Comparison of ENCODE assay signal across 17 cellular contexts in genomic region chr4:27009539-27009938, GRCh38.
DNase-seq lines count a peak whose midpoint lies in the region; ATAC-seq, FAIRE-seq and TF ChIP-seq lines count a peak whose summit lies in the region.
"Had no signal": no experiment of that assay in that cellular context is flagged by ENCODE, and none has a peak within 500 bp of the region (broad histone marks: within the 10 kb centered on the region; RNA-seq: fewer than 3 reads in every experiment).

No MANE protein-coding gene starts in this region.

- peak; percentile 59 for ATAC-seq in PC-3
- no peak for ATAC-seq in GM19467 (IDR thresholded peaks at IDR 0.05; ENCODE audit: unreplicated experiment)

- peaks cover 61% of the 10 kb centered on the region for H3K4me1 ChIP-seq in PC-3 (ENCODE audit: insufficient read depth, low read length)
- no peaks in the 10 kb centered on the region for H3K4me1 ChIP-seq in smooth muscle cell (ENCODE audit: low read depth)

- no peak overlapping the region for H3K9ac ChIP-seq in PC-3 (ENCODE audit: low read length)
- H3K9ac ChIP-seq in smooth muscle cell (ENCODE audit: low read depth): no peak overlapping the region

- no peaks in the 10 kb centered on the region for H3K79me2 ChIP-seq in PC-3 (ENCODE audit: low read length)
- H3K79me2 ChIP-seq in smooth muscle cell (ENCODE audit: low read depth): peaks cover 14% of the 10 kb centered on the region

- H3K36me3 Mint-ChIP-seq in activated naive CD4-positive, alpha-beta T cell treated with anti-CD3 and anti-CD28 coated beads, Interleukin-2, amount 10 ng/mL, durations not matched to agents 7 days and 5 days: peaks cover 19% of the 10 kb centered on the region
- peaks cover 6% of the 10 kb centered on the region for H3K36me3 Mint-ChIP-seq in activated naive CD4-positive, alpha-beta T cell treated with anti-CD3 and anti-CD28 coated beads for 36 hours (ENCODE audit: low read depth)
- H3K36me3 Mint-ChIP-seq: type B pancreatic cell had no signal

- H3K4me1 Mint-ChIP-seq in activated naive CD4-positive, alpha-beta T cell treated with anti-CD3 and anti-CD28 coated beads, Interleukin-2, amount 10 ng/mL, durations not matched to agents 7 days and 5 days: peaks cover 11% of the 10 kb centered on the region
- peaks cover 30% of the 10 kb centered on the region for H3K4me1 Mint-ChIP-seq in activated naive CD4-positive, alpha-beta T cell treated with anti-CD3 and anti-CD28 coated beads for 36 hours (ENCODE audit: low read depth)

- no peak for TF ChIP-seq CTCF in PC-3 (conservative IDR thresholded peaks at IDR 0.05; ENCODE audit: low read depth, low read length)
- TF ChIP-seq CTCF in smooth muscle cell (IDR thresholded peaks at IDR 0.05; ENCODE audit: borderline replicate concordance, insufficient read depth, poor library complexity, severe bottlenecking): no peak

- no peak overlapping the region for H2AFZ ChIP-seq in PC-3 (ENCODE audit: low read length)
- H2AFZ ChIP-seq in smooth muscle cell (ENCODE audit: low read depth): no peak overlapping the region

- 55% methylated on average over 4 of the region's 4 CpGs for WGBS in smooth muscle cell (ENCODE audit: low lambda C conversion rate)

- peak overlapping the region; percentile 7 for H3K27ac Mint-ChIP-seq in activated naive CD4-positive, alpha-beta T cell treated with anti-CD3 and anti-CD28 coated beads, Interleukin-2, amount 10 ng/mL, durations not matched to agents 7 days and 5 days
- H3K27ac Mint-ChIP-seq in activated naive CD4-positive, alpha-beta T cell treated with anti-CD3 and anti-CD28 coated beads for 36 hours: no peak overlapping the region
- H3K27ac Mint-ChIP-seq: stimulated activated effector memory CD8-positive, alpha-beta T cell treated with anti-CD3 and anti-CD28 coated beads, Interleukin-12 subunit alpha, Interleukin-12 subunit beta, amount 100 ng/mL, for 72 hours; type B pancreatic cell had no signal

- POLR2A ChIA-PET in PC-3 (lab: Charles Lee; ENCODE audit: unreplicated experiment): no interaction called here

- CTCF ChIA-PET in activated naive CD4-positive, alpha-beta T cell treated with anti-CD3 and anti-CD28 coated beads, Interleukin-2, amount 10 ng/mL, durations not matched to agents 7 days and 5 days (lab: Charles Lee): interaction anchor here (0.6 to 2.1 kb wide), 9 partner anchors 8 to 1138 kb away, joined by 3 to 8 read pairs (median 5); partner anchors contain the start of genes STIM2 and TBC1D19
- CTCF ChIA-PET in activated naive CD4-positive, alpha-beta T cell treated with anti-CD3 and anti-CD28 coated beads for 36 hours (lab: Charles Lee): interaction anchor here (0.7 to 1.9 kb wide), 15 partner anchors 9 to 980 kb away, joined by 3 to 12 read pairs (median 4); partner anchors contain the start of gene STIM2
- CTCF ChIA-PET in PC-3 (lab: Charles Lee): interaction anchor here (0.6 to 0.9 kb wide), 2 partner anchors 222 to 426 kb away, joined by 3 to 9 read pairs; no protein-coding TSS in a partner anchor

- no peaks in the 10 kb centered on the region for H3K36me3 ChIP-seq in PC-3 (ENCODE audit: low read depth, low read length)
- no peaks in the 10 kb centered on the region for H3K36me3 ChIP-seq in smooth muscle cell (ENCODE audit: low read depth)

- H3K27ac ChIP-seq in PC-3 (ENCODE audit: low read length) (peak overlapping the region; percentile 2; the same call in 1 of the 2 replicates), smooth muscle cell (ENCODE audit: low read depth) (no peak overlapping the region)

- FAIRE-seq in RCC 7860 (lab: Jason Lieb, UNC): no peak

- BruUV-seq in PC-3 (replicated peaks; lab: Mats Ljungman, UMichigan): no TSS peak

- no peak overlapping the region for H3K4me3 Mint-ChIP-seq in activated naive CD4-positive, alpha-beta T cell treated with anti-CD3 and anti-CD28 coated beads, Interleukin-2, amount 10 ng/mL, durations not matched to agents 7 days and 5 days
- H3K4me3 Mint-ChIP-seq in activated naive CD4-positive, alpha-beta T cell treated with anti-CD3 and anti-CD28 coated beads for 36 hours: no peak overlapping the region
- H3K4me3 Mint-ChIP-seq: activated T-cell treated with anti-CD3 and anti-CD28 coated beads, Interleukin-2, amount 50 U/mL, for 4 hours; stimulated activated effector memory CD8-positive, alpha-beta T cell treated with anti-CD3 and anti-CD28 coated beads, Interleukin-12 subunit alpha, Interleukin-12 subunit beta, amount 100 ng/mL, for 72 hours; type B pancreatic cell had no signal

- H3K27me3 Mint-ChIP-seq in activated naive CD4-positive, alpha-beta T cell treated with anti-CD3 and anti-CD28 coated beads, Interleukin-2, amount 10 ng/mL, durations not matched to agents 7 days and 5 days: no peaks in the 10 kb centered on the region
- H3K27me3 Mint-ChIP-seq in activated naive CD4-positive, alpha-beta T cell treated with anti-CD3 and anti-CD28 coated beads for 36 hours (ENCODE audit: low read depth): no peaks in the 10 kb centered on the region
- H3K27me3 Mint-ChIP-seq: type B pancreatic cell had no signal

- no peaks in the 10 kb centered on the region for H3K9me3 ChIP-seq in PC-3 (ENCODE audit: low read length)
- H3K9me3 ChIP-seq in smooth muscle cell (replicated peaks; ENCODE audit: low read depth): no peaks in the 10 kb centered on the region
- H3K9me3 ChIP-seq: heart right ventricle had no signal

- H4K20me1 ChIP-seq in PC-3 (ENCODE audit: low read length) (no peaks in the 10 kb centered on the region), smooth muscle cell (ENCODE audit: low read depth) (no peaks in the 10 kb centered on the region)

- intact Hi-C loops in activated naive CD4-positive, alpha-beta T cell treated with anti-CD3 and anti-CD28 coated beads for 36 hours (cut with micrococcal nuclease): loop anchor here (10.0 kb wide), 1 partner anchor 1025 kb away; no protein-coding TSS in a partner anchor
- intact Hi-C loops in PC-3 (cut with micrococcal nuclease): loop anchor here (5.0 kb wide), 2 partner anchors 47 to 102 kb away; no protein-coding TSS in a partner anchor

- H3K4me3 ChIP-seq in PC-3 (ENCODE audit: low read length) (no peak overlapping the region), smooth muscle cell (no peak overlapping the region)
- H3K4me3 ChIP-seq: heart right ventricle had no signal

- no peak overlapping the region for H3K4me2 ChIP-seq in PC-3 (ENCODE audit: low read length)
- peak overlapping the region; percentile 13 for H3K4me2 ChIP-seq in smooth muscle cell

- H3K27me3 ChIP-seq in PC-3 (ENCODE audit: low read length): no peaks in the 10 kb centered on the region
- no peaks in the 10 kb centered on the region for H3K27me3 ChIP-seq in smooth muscle cell (ENCODE audit: low read depth)
- H3K27me3 ChIP-seq: heart right ventricle had no signal

- peaks cover 3% of the 10 kb centered on the region for H3F3A ChIP-seq in PC-3 (ENCODE audit: low read length, unreplicated experiment)
- H3F3A ChIP-seq in smooth muscle cell (ENCODE audit: low read depth): no peaks in the 10 kb centered on the region

- no peaks in the 10 kb centered on the region for H3K9me3 Mint-ChIP-seq in activated naive CD4-positive, alpha-beta T cell treated with anti-CD3 and anti-CD28 coated beads, Interleukin-2, amount 10 ng/mL, durations not matched to agents 7 days and 5 days
- H3K9me3 Mint-ChIP-seq in activated naive CD4-positive, alpha-beta T cell treated with anti-CD3 and anti-CD28 coated beads for 36 hours: no peaks in the 10 kb centered on the region
- H3K9me3 Mint-ChIP-seq: activated T-cell treated with anti-CD3 and anti-CD28 coated beads, Interleukin-2, amount 50 U/mL, for 4 hours; stimulated activated effector memory CD8-positive, alpha-beta T cell treated with anti-CD3 and anti-CD28 coated beads, Interleukin-12 subunit alpha, Interleukin-12 subunit beta, amount 100 ng/mL, for 72 hours; type B pancreatic cell had no signal

- no peak for DNase-seq in activated naive CD4-positive, alpha-beta T cell treated with anti-CD3 and anti-CD28 coated beads, Interleukin-2, amount 10 ng/mL, durations not matched to agents 7 days and 5 days
- DNase-seq in activated naive CD4-positive, alpha-beta T cell treated with anti-CD3 and anti-CD28 coated beads for 36 hours: no peak
- DNase-seq in PC-3 (peak; percentile 9), fibroblast of peridontal ligament (ENCODE audit: extremely low read depth) (peak; percentile 80), smooth muscle cell (lab: John Stamatoyannopoulos, UW; ENCODE audit: unreplicated experiment) (no peak), NCI-H748 (lab: John Stamatoyannopoulos, UW; ENCODE audit: unreplicated experiment) (no peak), RCC 7860 (ENCODE audit: low spot score) (no peak)
- DNase-seq: activated CD4-positive, alpha-beta T cell treated with anti-CD3 and anti-CD28 coated beads, Interleukin-2, amount 50 U/mL, for 48 hours; activated T-cell treated with anti-CD3 and anti-CD28 coated beads, Interleukin-2, amount 50 U/mL, for 4 hours; COR-L47; heart right ventricle; KBM-7; kidney; NCI-H226 had no signal

- H3K9me2 ChIP-seq in PC-3 (replicated peaks; ENCODE audit: low read length): no peaks in the 10 kb centered on the region

Comparison
In these comparisons a context has a peak if more than half of its experiments do, and no peak if none do; other contexts are left out.
1. DNase-seq: peak in PC-3 (single experiment) and fibroblast of peridontal ligament (single experiment); none in activated naive CD4-positive, alpha-beta T cell treated with anti-CD3 and anti-CD28 coated beads, Interleukin-2, amount 10 ng/mL, durations not matched to agents 7 days and 5 days (single experiment), activated naive CD4-positive, alpha-beta T cell treated with anti-CD3 and anti-CD28 coated beads for 36 hours (single experiment), smooth muscle cell (single experiment), NCI-H748 (single experiment) and RCC 7860 (single experiment).